In genomic region chr3:53809764-53810400, GRCh38 we compare ENCODE assay signal across 23 cellular contexts. TPM values are rescaled to one million over a fixed set of nuclear protein-coding genes. Genes with fewer than 3 reads are reported as not detected.
DNase-seq lines count a peak whose midpoint lies in the region; ATAC-seq, FAIRE-seq and TF ChIP-seq lines count a peak whose summit lies in the region.
"Had no signal": no experiment of that assay in that cellular context is flagged by ENCODE, and none has a peak within 500 bp of the region (broad histone marks: within the 10 kb centered on the region; RNA-seq: fewer than 3 reads in every experiment).

No MANE protein-coding gene starts in this region.

- DNase-seq in cardiac septum (ENCODE audit: low spot score) (peak; percentile 49), right cardiac atrium (no peak), HepG2 (ENCODE audit: low spot score) (no peak), posterior vena cava (ENCODE audit: low spot score) (peak; percentile 74), upper lobe of right lung (peak; percentile 44)
- no peak for DNase-seq in stimulated activated CD4-positive, alpha-beta T cell treated with anti-CD3 and anti-CD28 coated beads, Interleukin-2, amount 100 ng/mL, for 48 hours
- DNase-seq: 8988T; CD4-positive, alpha-beta memory T cell; DMS 273 treated with DMSO at 0.1 percent for 48 hours; DMS79 treated with DMSO at 0.1 percent for 48 hours; GM23248; HCEC 1CT; Karpas-422; NCI-H1694; NCI-H2081; NCI-H2171; NCI-H524 treated with DMSO at 0.1 percent for 48 hours had no signal

- CTCF ChIA-PET in HepG2 (lab: Yijun Ruan, JAX; ENCODE audit: low intra/inter-chr PET ratio, low total read pairs) = no interaction called here

- 89% methylated on average over 28 of the region's 28 CpGs for WGBS in right cardiac atrium
- WGBS in HepG2 (ENCODE audit: low lambda C conversion rate) = 96% methylated on average over 21 of the region's 28 CpGs

- ATAC-seq in right cardiac atrium (no peak), HepG2 (peak; percentile 15), upper lobe of right lung (no peak), GM21526 (IDR thresholded peaks at IDR 0.05; ENCODE audit: low FRiP score, unreplicated experiment) (no peak), HG03045 (IDR thresholded peaks at IDR 0.05; ENCODE audit: unreplicated experiment) (no peak)

- BruUV-seq in HepG2 (replicated peaks; lab: Mats Ljungman, UMichigan) = no TSS peak

- intact Hi-C loops in cardiac septum (cut with DNase I) = no loop called here
- intact Hi-C loops in right cardiac atrium (cut with DNase I) = no loop called here
- intact Hi-C loops in HepG2 (cut with micrococcal nuclease; ENCODE audit: unreplicated experiment) = loop anchor here (5.0 kb wide), 1 partner anchor 32 kb away; no protein-coding TSS in a partner anchor
- intact Hi-C loops in posterior vena cava (cut with DNase I) = loop anchor here in 1 of 2 donors (5.0 kb wide), 1 partner anchor 1862 kb away; no protein-coding TSS in a partner anchor
- intact Hi-C loops in upper lobe of right lung (cut with DNase I) = no loop called here

- H3K27ac ChIP-seq in right cardiac atrium (ENCODE audit: low read length) (no peak overlapping the region), HepG2 (ENCODE audit: extremely low read length, insufficient read depth, low read length) (no peak overlapping the region), upper lobe of right lung (no peak overlapping the region)
- H3K27ac ChIP-seq: BLaER1 treated with 17β-estradiol and CSF1 and Interleukin-3, amounts not matched to agents 10 nM and 100 nM; GM23248; Peyer's patch had no signal

- no peaks in the 10 kb centered on the region for H3K9me3 ChIP-seq in right cardiac atrium (ENCODE audit: control insufficient read depth, low read length)
- H3K9me3 ChIP-seq in HepG2 (ENCODE audit: low read length) = no peaks in the 10 kb centered on the region
- H3K9me3 ChIP-seq in upper lobe of right lung = no peaks in the 10 kb centered on the region
- H3K9me3 ChIP-seq: BLaER1 treated with 17β-estradiol and CSF1 and Interleukin-3, amounts not matched to agents 10 nM and 100 nM; Caco-2; Peyer's patch had no signal

- TF ChIP-seq CTCF in HepG2 (CRISPR knock-in tag; IDR thresholded peaks at IDR 0.05) (no peak), upper lobe of right lung (IDR thresholded peaks at IDR 0.05) (no peak)

- no peak overlapping the region for H3K9ac ChIP-seq in HepG2 (ENCODE audit: insufficient read depth, low read depth, low read length)
- H3K9ac ChIP-seq: BLaER1 treated with 17β-estradiol and CSF1 and Interleukin-3, amounts not matched to agents 10 nM and 100 nM; GM23248 had no signal

- in situ Hi-C loops in HepG2 (cut with HindIII; ENCODE audit: extremely low pct_ligation_motif_present, low pct_unique_long_range_greater_than_20kb) = no loop called here

- no peak overlapping the region for H3K4me2 ChIP-seq in HepG2 (ENCODE audit: low read depth, low read length)
- H3K4me2 ChIP-seq: BLaER1 treated with 17β-estradiol and CSF1 and Interleukin-3, amounts not matched to agents 10 nM and 100 nM had no signal

- H3K79me2 ChIP-seq in HepG2 (ENCODE audit: insufficient read depth, low read length) = no peaks in the 10 kb centered on the region

- TF ChIP-seq POLR2A in HepG2 (IDR thresholded peaks at IDR 0.05; ENCODE audit: insufficient read depth in 1 of 2, low read depth in 2 of 2, low read length in 2 of 2) = peak in 1 of 2 experiments; percentile 38; a peak in 2 of 4 replicates

- H3K36me3 ChIP-seq in HepG2 (replicated peaks in 1 of 2; ENCODE audit: control insufficient read depth in 1 of 2, insufficient read depth in 2 of 2, low read length in 2 of 2) = peaks cover 0 to under 1% of the 10 kb centered on the region in 2 experiments; a peak in 1 of 5 replicates
- H3K36me3 ChIP-seq in upper lobe of right lung = no peaks in the 10 kb centered on the region
- H3K36me3 ChIP-seq: BLaER1 treated with 17β-estradiol and CSF1 and Interleukin-3, amounts not matched to agents 10 nM and 100 nM; Peyer's patch had no signal

- no peak overlapping the region for H2AFZ ChIP-seq in HepG2 (ENCODE audit: low read length)
- H2AFZ ChIP-seq: GM23248 had no signal

- no peaks in the 10 kb centered on the region for H3K27me3 ChIP-seq in right cardiac atrium (ENCODE audit: control insufficient read depth, insufficient read depth)
- H3K27me3 ChIP-seq in HepG2 (ENCODE audit: control insufficient read depth in 1 of 2, insufficient read depth in 2 of 2, low read length in 2 of 2) = no peaks in the 10 kb centered on the region; a peak in 1 of 5 replicates
- no peaks in the 10 kb centered on the region for H3K27me3 ChIP-seq in upper lobe of right lung
- H3K27me3 ChIP-seq: BLaER1 treated with 17β-estradiol and CSF1 and Interleukin-3, amounts not matched to agents 10 nM and 100 nM; Peyer's patch had no signal

- H3K4me1 ChIP-seq in right cardiac atrium (ENCODE audit: control insufficient read depth, insufficient read depth, low read length) (peaks cover 4% of the 10 kb centered on the region), HepG2 (ENCODE audit: insufficient read depth, low read length) (peaks cover 18% of the 10 kb centered on the region), upper lobe of right lung (no peaks in the 10 kb centered on the region)
- H3K4me1 ChIP-seq: Peyer's patch had no signal

- FAIRE-seq in HepG2 (lab: Jason Lieb, UNC) = no peak
- FAIRE-seq: HTR-8/SVneo had no signal

- no peak for TF ChIP-seq RAD21 in HepG2 (CRISPR knock-in tag; IDR thresholded peaks at IDR 0.05)

- POLR2A ChIA-PET in HepG2 (lab: Yijun Ruan, JAX) = interaction anchor here (1.6 kb wide), 1 partner anchor 38 kb away, joined by 6 read pairs; no protein-coding TSS in a partner anchor

- peaks cover 8% of the 10 kb centered on the region; the same call in 1 of the 2 replicates for H4K20me1 ChIP-seq in HepG2 (ENCODE audit: insufficient read depth, low read length)
- H4K20me1 ChIP-seq: BLaER1 treated with 17β-estradiol and CSF1 and Interleukin-3, amounts not matched to agents 10 nM and 100 nM had no signal

- TF ChIP-seq EP300 in HepG2 (IDR thresholded peaks at IDR 0.05; ENCODE audit: low read depth in 2 of 2, low read length in 2 of 2) = no peak
- TF ChIP-seq EP300 in HepG2 (CRISPR knock-in tag; IDR thresholded peaks at IDR 0.05; ENCODE audit: borderline replicate concordance) = no peak

- H3K4me3 ChIP-seq in right cardiac atrium (ENCODE audit: low read length) (no peak overlapping the region), HepG2 (replicated peaks in 1 of 3; ENCODE audit: insufficient read depth in 1 of 3, low read depth in 2 of 3, low read length in 3 of 3) (no peak overlapping the region), upper lobe of right lung (no peak overlapping the region)
- H3K4me3 ChIP-seq: BLaER1 treated with 17β-estradiol and CSF1 and Interleukin-3, amounts not matched to agents 10 nM and 100 nM; GM23248; Peyer's patch had no signal

RNA-seq across cellular contexts. Expression of gene CHDH, which starts 36.3 kb away (rescaled TPM):
- total RNA-seq in cardiac septum = 0.92 TPM
- total RNA-seq in right cardiac atrium = 1 to 10 TPM; 4.6 to 8.2 (median 6.9) TPM
- polyA plus RNA-seq in right cardiac atrium = 2.2 TPM
- total RNA-seq in HepG2 (2016; rRNA removed; fragmentation: Illumina TruSeq; extraction: Trizol) = 40.4 and 48.9 TPM in 2 replicates
- total RNA-seq in HepG2 (2016; cell fraction: cytosol; rRNA removed; fragmentation: Illumina TruSeq; extraction: Trizol; ENCODE audit: low read depth) = 3.3 TPM in 2 replicates
- total RNA-seq in HepG2 (2016; cell fraction: insoluble cytoplasmic fraction; rRNA removed; fragmentation: Illumina TruSeq; extraction: Trizol) = 41.6 and 47.1 TPM in 2 replicates
- 15.0 and 16.6 TPM in 2 replicates for total RNA-seq in HepG2 (2016; cell fraction: membrane; rRNA removed; fragmentation: Illumina TruSeq; extraction: Trizol)
- 41.0 and 44.5 TPM in 2 replicates for total RNA-seq in HepG2 (2016; cell fraction: nucleus; rRNA removed; fragmentation: Illumina TruSeq; extraction: Trizol)
- polyA plus RNA-seq in HepG2 (2011; rRNA removed) = 28.1 and 42.9 TPM in 2 replicates
- polyA plus RNA-seq in HepG2 (2011; cell fraction: cytosol; rRNA removed) = 23.3 and 24.3 TPM in 2 replicates
- polyA plus RNA-seq in HepG2 (2011; cell fraction: nucleus; rRNA removed) = 209 and 246 TPM in 2 replicates
- polyA plus RNA-seq in HepG2 (2012) = 32.6 and 41.1 TPM in 2 replicates
- 2.2 and 2.9 TPM in 2 replicates for polyA plus RNA-seq in HepG2 (2016; cell fraction: cytosol; fragmentation: Illumina TruSeq; extraction: Trizol; ENCODE audit: low read depth)
- 31.8 and 33.2 TPM in 2 replicates for polyA plus RNA-seq in HepG2 (2016; cell fraction: insoluble cytoplasmic fraction; fragmentation: Illumina TruSeq; extraction: Trizol; ENCODE audit: low read depth)
- polyA plus RNA-seq in HepG2 (2016; cell fraction: membrane; fragmentation: Illumina TruSeq; extraction: Trizol; ENCODE audit: low read depth) = 7.0 and 8.2 TPM in 2 replicates
- 89.8 and 92.2 TPM in 2 replicates for polyA plus RNA-seq in HepG2 (2016; cell fraction: nucleus; fragmentation: Illumina TruSeq; extraction: Trizol; ENCODE audit: insufficient read depth, low read depth)
- 3.1 and 28.1 TPM in 2 replicates for polyA minus RNA-seq in HepG2 (2011; rRNA and poly(A)+ RNA removed; ENCODE audit: low replicate concordance)
- 11.1 and 12.1 TPM in 2 replicates for polyA minus RNA-seq in HepG2 (2011; cell fraction: cytosol; rRNA and poly(A)+ RNA removed)
- 32.3 and 32.8 TPM in 2 replicates for polyA minus RNA-seq in HepG2 (2011; cell fraction: nucleus; rRNA and poly(A)+ RNA removed)
- 1 to 10 TPM; 2.0 to 3.7 TPM for total RNA-seq in posterior vena cava
- 10.9 TPM for total RNA-seq in upper lobe of right lung
- polyA plus RNA-seq: GM23248 had no signal

RNA-seq across cellular contexts. Expression of gene IL17RB, which starts 36.5 kb away (rescaled TPM):
- total RNA-seq in cardiac septum (0.08 TPM), right cardiac atrium (1 to 10 TPM; 1.4 to 2.9 (median 2.2) TPM), HepG2 (2016; rRNA removed; fragmentation: Illumina TruSeq; extraction: Trizol) (62.7 and 130 TPM in 2 replicates), posterior vena cava (under 1 TPM; 0.33 to 0.46 TPM), upper lobe of right lung (12.4 TPM)
- polyA plus RNA-seq in right cardiac atrium (1.3 TPM), HepG2 (2011; rRNA removed) (190 and 198 TPM in 2 replicates)
- 21.4 and 25.8 TPM in 2 replicates for total RNA-seq in HepG2 (2016; cell fraction: cytosol; rRNA removed; fragmentation: Illumina TruSeq; extraction: Trizol; ENCODE audit: low read depth)
- 63.1 and 130 TPM in 2 replicates for total RNA-seq in HepG2 (2016; cell fraction: insoluble cytoplasmic fraction; rRNA removed; fragmentation: Illumina TruSeq; extraction: Trizol)
- total RNA-seq in HepG2 (2016; cell fraction: membrane; rRNA removed; fragmentation: Illumina TruSeq; extraction: Trizol) = 31.0 and 36.3 TPM in 2 replicates
- total RNA-seq in HepG2 (2016; cell fraction: nucleus; rRNA removed; fragmentation: Illumina TruSeq; extraction: Trizol) = 189 and 216 TPM in 2 replicates
- polyA plus RNA-seq in HepG2 (2011; cell fraction: cytosol; rRNA removed) = 70.3 and 82.3 TPM in 2 replicates
- 671 and 683 TPM in 2 replicates for polyA plus RNA-seq in HepG2 (2011; cell fraction: nucleus; rRNA removed)
- polyA plus RNA-seq in HepG2 (2012) = 89.0 and 97.8 TPM in 2 replicates
- 14.5 and 16.0 TPM in 2 replicates for polyA plus RNA-seq in HepG2 (2016; cell fraction: cytosol; fragmentation: Illumina TruSeq; extraction: Trizol; ENCODE audit: low read depth)
- 72.6 and 77.1 TPM in 2 replicates for polyA plus RNA-seq in HepG2 (2016; cell fraction: insoluble cytoplasmic fraction; fragmentation: Illumina TruSeq; extraction: Trizol; ENCODE audit: low read depth)
- 22.5 and 23.7 TPM in 2 replicates for polyA plus RNA-seq in HepG2 (2016; cell fraction: membrane; fragmentation: Illumina TruSeq; extraction: Trizol; ENCODE audit: low read depth)
- 415 and 421 TPM in 2 replicates for polyA plus RNA-seq in HepG2 (2016; cell fraction: nucleus; fragmentation: Illumina TruSeq; extraction: Trizol; ENCODE audit: insufficient read depth, low read depth)
- polyA minus RNA-seq in HepG2 (2011; rRNA and poly(A)+ RNA removed; ENCODE audit: low replicate concordance) = 9.5 and 43.2 TPM in 2 replicates
- 23.4 and 24.0 TPM in 2 replicates for polyA minus RNA-seq in HepG2 (2011; cell fraction: cytosol; rRNA and poly(A)+ RNA removed)
- 94.6 and 106 TPM in 2 replicates for polyA minus RNA-seq in HepG2 (2011; cell fraction: nucleus; rRNA and poly(A)+ RNA removed)
- total RNA-seq: GM23248 had no signal

Comparison
In these comparisons a context has a peak if more than half of its experiments do, and no peak if none do; other contexts are left out.
1. DNase-seq: peak in cardiac septum (single experiment), posterior vena cava (single experiment) and upper lobe of right lung (single experiment); none in right cardiac atrium (0 of 3), HepG2 (single experiment) and stimulated activated CD4-positive, alpha-beta T cell treated with anti-CD3 and anti-CD28 coated beads, Interleukin-2, amount 100 ng/mL, for 48 hours (0 of 2).